ENCODE assay signal across 29 cellular contexts in genomic region chr1:5632226-5632625, GRCh38.
A peak's percentile ranks its signal among the peaks of the same experiment; 100 is the strongest.
DNase-seq lines count a peak whose midpoint lies in the region; ATAC-seq and TF ChIP-seq lines count a peak whose summit lies in the region.
"Had no signal": no experiment of that assay in that cellular context is flagged by ENCODE, and none has a peak within 500 bp of the region (broad histone marks: within the 10 kb centered on the region; RNA-seq: fewer than 3 reads in every experiment).

No MANE protein-coding gene starts in this region.

- no peak overlapping the region for H3K4me3 Mint-ChIP-seq in activated CD8-positive, alpha-beta T cell treated with anti-CD3 and anti-CD28 coated beads for 36 hours
- H3K4me3 Mint-ChIP-seq in activated CD8-positive, alpha-beta T cell treated with anti-CD3 and anti-CD28 coated beads, Interleukin-2, amount 10 ng/mL, durations not matched to agents 7 days and 5 days = no peak overlapping the region
- no peak overlapping the region for H3K4me3 Mint-ChIP-seq in activated naive CD8-positive, alpha-beta T cell treated with anti-CD3 and anti-CD28 coated beads, Interleukin-2, amount 50 U/mL, for 24 hours
- H3K4me3 Mint-ChIP-seq in nephron progenitor cell = no peak overlapping the region
- H3K4me3 Mint-ChIP-seq: CD8-positive, alpha-beta T cell; IgD-negative memory B cell; naive thymus-derived CD8-positive, alpha-beta T cell had no signal

- H3K4me1 Mint-ChIP-seq in activated CD8-positive, alpha-beta T cell treated with anti-CD3 and anti-CD28 coated beads for 36 hours (ENCODE audit: low read depth) = peaks cover 2% of the 10 kb centered on the region
- no peaks in the 10 kb centered on the region for H3K4me1 Mint-ChIP-seq in activated CD8-positive, alpha-beta T cell treated with anti-CD3 and anti-CD28 coated beads, Interleukin-2, amount 10 ng/mL, durations not matched to agents 7 days and 5 days (ENCODE audit: low read depth)
- H3K4me1 Mint-ChIP-seq in activated naive CD8-positive, alpha-beta T cell treated with anti-CD3 and anti-CD28 coated beads, Interleukin-2, amount 50 U/mL, for 24 hours = no peaks in the 10 kb centered on the region
- H3K4me1 Mint-ChIP-seq in nephron progenitor cell = peaks cover 22% of the 10 kb centered on the region
- H3K4me1 Mint-ChIP-seq: IgD-negative memory B cell had no signal

- TF ChIP-seq CTCF in activated CD8-positive, alpha-beta T cell treated with anti-CD3 and anti-CD28 coated beads for 36 hours (IDR thresholded peaks at IDR 0.05) = no peak
- no peak for TF ChIP-seq CTCF in nephron progenitor cell (IDR thresholded peaks at IDR 0.05)
- TF ChIP-seq CTCF in GM10248 (IDR thresholded peaks at IDR 0.05; ENCODE audit: control extremely low read depth, extremely low read depth, low read depth, missing control alignments) = no peak

- H3K27me3 Mint-ChIP-seq in activated CD8-positive, alpha-beta T cell treated with anti-CD3 and anti-CD28 coated beads for 36 hours = peaks cover 7% of the 10 kb centered on the region
- peaks cover 5% of the 10 kb centered on the region for H3K27me3 Mint-ChIP-seq in activated CD8-positive, alpha-beta T cell treated with anti-CD3 and anti-CD28 coated beads, Interleukin-2, amount 10 ng/mL, durations not matched to agents 7 days and 5 days (ENCODE audit: low read depth)
- H3K27me3 Mint-ChIP-seq in activated naive CD8-positive, alpha-beta T cell treated with anti-CD3 and anti-CD28 coated beads, Interleukin-2, amount 50 U/mL, for 24 hours = peaks cover 8% of the 10 kb centered on the region
- peaks cover 11% of the 10 kb centered on the region for H3K27me3 Mint-ChIP-seq in nephron progenitor cell (ENCODE audit: low read depth, poor library complexity)

- intact Hi-C loops in activated CD8-positive, alpha-beta T cell treated with anti-CD3 and anti-CD28 coated beads for 36 hours (cut with micrococcal nuclease) = no loop called here

- H3K27ac Mint-ChIP-seq in activated CD8-positive, alpha-beta T cell treated with anti-CD3 and anti-CD28 coated beads for 36 hours = no peak overlapping the region
- no peak overlapping the region for H3K27ac Mint-ChIP-seq in activated CD8-positive, alpha-beta T cell treated with anti-CD3 and anti-CD28 coated beads, Interleukin-2, amount 10 ng/mL, durations not matched to agents 7 days and 5 days
- H3K27ac Mint-ChIP-seq in activated naive CD8-positive, alpha-beta T cell treated with anti-CD3 and anti-CD28 coated beads, Interleukin-2, amount 50 U/mL, for 24 hours = no peak overlapping the region
- peak overlapping the region; percentile 55 for H3K27ac Mint-ChIP-seq in nephron progenitor cell
- H3K27ac Mint-ChIP-seq: CD8-positive, alpha-beta T cell; IgD-negative memory B cell; naive thymus-derived CD8-positive, alpha-beta T cell had no signal

- CTCF ChIA-PET in activated CD8-positive, alpha-beta T cell treated with anti-CD3 and anti-CD28 coated beads for 36 hours (lab: Charles Lee) = interaction anchor here (2.3 kb wide), 1 partner anchor 113 kb away, joined by 6 read pairs; no protein-coding TSS in a partner anchor
- CTCF ChIA-PET in activated CD8-positive, alpha-beta T cell treated with anti-CD3 and anti-CD28 coated beads, Interleukin-2, amount 10 ng/mL, durations not matched to agents 7 days and 5 days (lab: Charles Lee) = no interaction called here
- CTCF ChIA-PET in GM10248 (lab: Yijun Ruan, JAX) = no interaction called here

- peak; percentile 74 for ATAC-seq in activated CD8-positive, alpha-beta T cell treated with anti-CD3 and anti-CD28 coated beads for 36 hours
- ATAC-seq in activated CD8-positive, alpha-beta T cell treated with anti-CD3 and anti-CD28 coated beads, Interleukin-2, amount 10 ng/mL, durations not matched to agents 7 days and 5 days = no peak
- peak; percentile 36 for ATAC-seq in activated naive CD8-positive, alpha-beta T cell treated with anti-CD3 and anti-CD28 coated beads, Interleukin-2, amount 50 U/mL, for 24 hours
- ATAC-seq in HG03457 (IDR thresholded peaks at IDR 0.05; ENCODE audit: unreplicated experiment) (no peak), GM19035 (IDR thresholded peaks at IDR 0.05; ENCODE audit: unreplicated experiment) (no peak)
- ATAC-seq: A549; body of pancreas; CD8-positive, alpha-beta T cell; naive thymus-derived CD8-positive, alpha-beta T cell; Right ventricle myocardium inferior; SK-N-SH treated with all-trans-retinoic acid at 6 μM for 48 hours had no signal

- H3K9me3 Mint-ChIP-seq in activated CD8-positive, alpha-beta T cell treated with anti-CD3 and anti-CD28 coated beads for 36 hours = no peaks in the 10 kb centered on the region
- H3K9me3 Mint-ChIP-seq in activated CD8-positive, alpha-beta T cell treated with anti-CD3 and anti-CD28 coated beads, Interleukin-2, amount 10 ng/mL, durations not matched to agents 7 days and 5 days (ENCODE audit: insufficient read depth) = no peaks in the 10 kb centered on the region
- H3K9me3 Mint-ChIP-seq in activated naive CD8-positive, alpha-beta T cell treated with anti-CD3 and anti-CD28 coated beads, Interleukin-2, amount 50 U/mL, for 24 hours = peaks cover 5% of the 10 kb centered on the region
- peaks cover 4% of the 10 kb centered on the region for H3K9me3 Mint-ChIP-seq in nephron progenitor cell
- H3K9me3 Mint-ChIP-seq: CD8-positive, alpha-beta T cell had no signal

- POLR2A ChIA-PET in activated CD8-positive, alpha-beta T cell treated with anti-CD3 and anti-CD28 coated beads for 36 hours (lab: Charles Lee) = interaction anchor here (0.6 kb wide), 1 partner anchor 74 kb away, joined by 3 read pairs; no protein-coding TSS in a partner anchor
- POLR2A ChIA-PET in activated CD8-positive, alpha-beta T cell treated with anti-CD3 and anti-CD28 coated beads, Interleukin-2, amount 10 ng/mL, durations not matched to agents 7 days and 5 days (lab: Charles Lee) = no interaction called here
- POLR2A ChIA-PET in GM10248 (lab: Yijun Ruan, JAX) = no interaction called here

- DNase-seq in activated CD8-positive, alpha-beta T cell treated with anti-CD3 and anti-CD28 coated beads for 36 hours = peak; percentile 52
- no peak for DNase-seq in activated CD8-positive, alpha-beta T cell treated with anti-CD3 and anti-CD28 coated beads, Interleukin-2, amount 10 ng/mL, durations not matched to agents 7 days and 5 days
- peak; percentile 20 for DNase-seq in ELF-1 (ENCODE audit: low read depth, low spot score)
- DNase-seq in activated naive CD8-positive, alpha-beta T cell treated with anti-CD3 and anti-CD28 coated beads, Interleukin-2, amount 50 U/mL, for 24 hours = no peak
- DNase-seq in nephron progenitor cell = no peak
- DNase-seq in GM10248 (ENCODE audit: extremely low spot score) = no peak
- DNase-seq: activated gamma-delta T cell treated with Interleukin-2 at 50 U/mL for 16 hours; body of pancreas; cerebellar nuclear complex; DMS153; H7; midbrain; naive thymus-derived CD8-positive, alpha-beta T cell; NCI-H1048; NCI-H1694 treated with DMSO at 0.1 percent for 48 hours; NCI-H524 treated with DMSO at 0.1 percent for 48 hours; NK-92 treated with Interleukin-12 subunit alpha and Interleukin-12 subunit beta, amount 100 ng/mL, for 24 hours; PC-9; stimulated activated naive CD4-positive, alpha-beta T cell; T1000; testis; WERI-Rb-1 had no signal

- H3K36me3 Mint-ChIP-seq in activated CD8-positive, alpha-beta T cell treated with anti-CD3 and anti-CD28 coated beads for 36 hours (ENCODE audit: low read depth) = no peaks in the 10 kb centered on the region
- no peaks in the 10 kb centered on the region for H3K36me3 Mint-ChIP-seq in activated CD8-positive, alpha-beta T cell treated with anti-CD3 and anti-CD28 coated beads, Interleukin-2, amount 10 ng/mL, durations not matched to agents 7 days and 5 days (ENCODE audit: low read depth)
- H3K36me3 Mint-ChIP-seq in activated naive CD8-positive, alpha-beta T cell treated with anti-CD3 and anti-CD28 coated beads, Interleukin-2, amount 50 U/mL, for 24 hours (ENCODE audit: low read depth) = no peaks in the 10 kb centered on the region
- no peaks in the 10 kb centered on the region for H3K36me3 Mint-ChIP-seq in nephron progenitor cell (ENCODE audit: low read depth)
- H3K36me3 Mint-ChIP-seq: CD8-positive, alpha-beta T cell; IgD-negative memory B cell had no signal

Comparison
In these comparisons a context has a peak if more than half of its experiments do, and no peak if none do; other contexts are left out.
1. ATAC-seq: peak in activated CD8-positive, alpha-beta T cell treated with anti-CD3 and anti-CD28 coated beads for 36 hours (single experiment) and activated naive CD8-positive, alpha-beta T cell treated with anti-CD3 and anti-CD28 coated beads, Interleukin-2, amount 50 U/mL, for 24 hours (single experiment); none in activated CD8-positive, alpha-beta T cell treated with anti-CD3 and anti-CD28 coated beads, Interleukin-2, amount 10 ng/mL, durations not matched to agents 7 days and 5 days (single experiment), HG03457 (single experiment) and GM19035 (single experiment).
2. DNase-seq: peak in activated CD8-positive, alpha-beta T cell treated with anti-CD3 and anti-CD28 coated beads for 36 hours (single experiment) and ELF-1 (single experiment); none in activated CD8-positive, alpha-beta T cell treated with anti-CD3 and anti-CD28 coated beads, Interleukin-2, amount 10 ng/mL, durations not matched to agents 7 days and 5 days (single experiment), activated naive CD8-positive, alpha-beta T cell treated with anti-CD3 and anti-CD28 coated beads, Interleukin-2, amount 50 U/mL, for 24 hours (single experiment), nephron progenitor cell (single experiment) and GM10248 (single experiment).